Comparison of ENCODE assay signal across 8 cellular contexts in genomic region chr17:45248132-45248936, GRCh38. TPM values are rescaled to one million over a fixed set of nuclear protein-coding genes. Genes with fewer than 3 reads are reported as not detected.
DNase-seq lines count a peak whose midpoint lies in the region; ATAC-seq and TF ChIP-seq lines count a peak whose summit lies in the region.

No MANE protein-coding gene starts in this region.

- peak overlapping the region; percentile 12 to 34 for H3K4me3 ChIP-seq in body of pancreas

- DNase-seq in HK-2 (ENCODE audit: unreplicated experiment), result peak; percentile 66
- DNase-seq in T-helper 1 cell, result peak; percentile 75 to 90 (median 82)
- peak; percentile 55 to 72 (median 64) for DNase-seq in body of pancreas
- DNase-seq in left lobe of liver (ENCODE audit: low spot score), result no peak
- peak; percentile 62 for DNase-seq in stimulated activated CD8-positive, alpha-beta memory T cell treated with anti-CD3 and anti-CD28 coated beads, Interleukin-15, amount 100 ng/mL, for 1 hour (ENCODE audit: low read depth)
- DNase-seq in AG08395 (ENCODE audit: low spot score), result no peak

- 7 to 13% methylated on average over 13 to 39 of the region's 39 CpGs for WGBS in body of pancreas, 2 donors

- no peaks in the 10 kb centered on the region for H3K9me3 ChIP-seq in body of pancreas

- TF ChIP-seq CTCF in C4-2B (conservative IDR thresholded peaks at IDR 0.05) (no peak), body of pancreas (IDR thresholded peaks at IDR 0.05) (no peak)

- intact Hi-C loops in body of pancreas (cut with DNase I), result no loop called here

- H3K27ac ChIP-seq in C4-2B (peak overlapping the region; percentile 91), body of pancreas (peak overlapping the region; percentile 58 to 87 (median 81))

- H3K4me1 ChIP-seq in body of pancreas, result peaks cover 23% of the 10 kb centered on the region

- ATAC-seq in GM19438 (IDR thresholded peaks at IDR 0.05; ENCODE audit: low read depth, unreplicated experiment), result peak; percentile 65
- peak; percentile 45 for ATAC-seq in body of pancreas
- peak; percentile 5 for ATAC-seq in left lobe of liver

- H3K36me3 ChIP-seq in body of pancreas (replicated peaks in 1 of 2; ENCODE audit: insufficient read depth in 1 of 2, low read depth in 2 of 2), result no peaks in the 10 kb centered on the region

- TF ChIP-seq POLR2A in body of pancreas (IDR thresholded peaks at IDR 0.05), result peak in 1 of 3 donors; percentile 42

- H3K27me3 ChIP-seq in body of pancreas, result no peaks in the 10 kb centered on the region

RNA-seq across cellular contexts. Expression of gene SPATA32, which starts 13.6 kb away (rescaled TPM):
- total RNA-seq in body of pancreas (1 to 10 TPM in 1 of 2 donors, not detected in 1; 1.0 TPM), left lobe of liver (not detected)

RNA-seq across cellular contexts. Expression of gene FMNL1, which starts 26.6 kb away (rescaled TPM):
- total RNA-seq in body of pancreas (1 to 10 TPM; 4.0 to 5.2 TPM), left lobe of liver (3.4 TPM)

Comparison
In these comparisons a context has a peak if more than half of its experiments do, and no peak if none do; other contexts are left out.
1. ATAC-seq: peak in every context shown above with its lines; median percentile 65 in GM19438; 45 in body of pancreas; 5 in left lobe of liver.
2. DNase-seq: peak in HK-2 (single experiment), T-helper 1 cell (5 of 5), body of pancreas (4 of 4) and stimulated activated CD8-positive, alpha-beta memory T cell treated with anti-CD3 and anti-CD28 coated beads, Interleukin-15, amount 100 ng/mL, for 1 hour (single experiment); none in left lobe of liver (single experiment) and AG08395 (single experiment).